In genomic region chr5:72477176-72477575, GRCh38 we compare ENCODE assay signal across 20 cellular contexts. TPM values are rescaled to one million over a fixed set of nuclear protein-coding genes. Genes with fewer than 3 reads are reported as not detected.
"Had no signal": no experiment of that assay in that cellular context is flagged by ENCODE, and none has a peak within 500 bp of the region (broad histone marks: within the 10 kb centered on the region; RNA-seq: fewer than 3 reads in every experiment).

No MANE protein-coding gene starts in this region.

- H3K9me3 Mint-ChIP-seq: central memory CD8-positive, alpha-beta T cell; endodermal cell; memory B cell; nephron had no signal

- H3K79me2 ChIP-seq: parathyroid adenoma had no signal

- H3K27me3 ChIP-seq: breast epithelium, heart right ventricle, neutrophil, stomach, suprapubic skin, tibial nerve had no signal

- H3K4me1 ChIP-seq: breast epithelium, parathyroid adenoma had no signal

- H3K36me3 Mint-ChIP-seq: activated naive CD8-positive, alpha-beta T cell; memory B cell had no signal

- H3K9me3 ChIP-seq: breast epithelium, heart right ventricle, neutrophil, stomach, suprapubic skin, tibial nerve had no signal

- H3K9ac ChIP-seq: parathyroid adenoma had no signal

- H3K36me3 ChIP-seq: breast epithelium, neutrophil, stomach, suprapubic skin, tibial nerve had no signal

- H3K4me1 Mint-ChIP-seq: central memory CD8-positive, alpha-beta T cell; endodermal cell; memory B cell had no signal

- H3K4me3 ChIP-seq: breast epithelium, heart right ventricle, stomach, suprapubic skin, tibial nerve had no signal

- ATAC-seq: heart right ventricle, left colon, right cardiac atrium had no signal

- H2AFZ ChIP-seq: parathyroid adenoma had no signal

- H3K27ac ChIP-seq: breast epithelium, neutrophil, parathyroid adenoma, stomach, suprapubic skin, tibial nerve had no signal

- DNase-seq: activated CD4-positive, alpha-beta T cell treated with anti-CD3 and anti-CD28 coated beads for 1 hour; activated T-cell treated with anti-CD3 and anti-CD28 coated beads, Interleukin-2, amount 50 U/mL, for 1 hour; endodermal cell; heart right ventricle; left colon; right cardiac atrium; stimulated activated CD4-positive, alpha-beta T cell treated with anti-CD3 and anti-CD28 coated beads, Interleukin-12 subunit alpha, Interleukin-12 subunit beta, amount 100 ng/mL, for 4 hours; stomach had no signal

- H3K27ac Mint-ChIP-seq: activated naive CD8-positive, alpha-beta T cell; endodermal cell; memory B cell had no signal

- H3K4me3 Mint-ChIP-seq: activated naive CD8-positive, alpha-beta T cell; central memory CD8-positive, alpha-beta T cell; endodermal cell; memory B cell; nephron had no signal

RNA-seq across cellular contexts. Expression of gene ZNF366, which starts 30.0 kb away (rescaled TPM):
- total RNA-seq: astrocyte, endodermal cell, epithelial cell of proximal tubule had no signal
- polyA plus RNA-seq: keratinocyte had no signal
